ENCODE assay signal across 1 cellular context in the genomic region with DNA sequence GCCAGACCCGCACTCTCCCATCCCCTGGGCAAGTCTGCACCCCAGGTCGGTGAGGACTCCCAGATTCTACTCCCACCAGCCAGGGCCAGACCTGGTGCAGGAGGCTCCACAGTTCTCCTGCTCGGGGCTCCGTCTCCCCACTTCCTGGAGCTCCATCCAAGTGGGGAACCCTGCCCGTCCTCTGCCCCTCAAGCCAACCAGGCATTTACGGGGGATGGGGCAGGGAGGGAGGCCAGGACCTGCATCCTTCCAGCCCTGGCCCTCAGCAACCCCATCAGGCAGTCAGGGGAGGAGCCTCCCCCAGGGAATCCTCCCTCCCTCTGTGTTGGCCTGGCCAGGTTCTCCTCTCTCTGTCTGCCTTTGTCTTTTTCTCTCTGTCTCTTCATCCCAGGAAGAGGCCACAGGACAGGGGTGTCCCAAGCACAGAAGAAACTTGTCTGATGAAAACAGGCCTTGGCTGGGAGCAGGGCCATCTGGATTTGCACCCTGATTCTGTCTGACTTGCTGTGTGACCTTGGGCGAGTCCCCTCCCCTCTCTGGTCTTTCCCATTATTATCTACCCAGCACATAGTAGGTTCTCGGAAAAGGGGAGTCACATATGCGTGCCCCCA.
TF ChIP-seq lines count a peak whose summit lies in the region.

No MANE protein-coding gene starts in this region.

TF ChIP-seq in H1, 55 proteins besides CTCF, POLR2A, EP300 and RAD21:
- TF ChIP-seq ASH2L (IDR thresholded peaks at IDR 0.05; ENCODE audit: low read length) (no peak), KDM1A (IDR thresholded peaks at IDR 0.05; ENCODE audit: borderline replicate concordance, low read length) (peak; percentile 58; the same call in 1 of the 2 replicates), RFX5 (IDR thresholded peaks at IDR 0.05; ENCODE audit: borderline replicate concordance, low read depth, low read length) (no peak), CREB1 (IDR thresholded peaks at IDR 0.05) (no peak)
